ENCODE assay signal across 3 cellular contexts in genomic region chr14:30528119-30528518, GRCh38.
TF ChIP-seq lines count a peak whose summit lies in the region.

No MANE protein-coding gene starts in this region.

TF ChIP-seq in SK-N-SH, 30 proteins besides CTCF, POLR2A, EP300 and RAD21:
- TF ChIP-seq REST (IDR thresholded peaks at IDR 0.05; ENCODE audit: low read depth, low read length) = peak; percentile 86
- no peak for TF ChIP-seq RXRA (IDR thresholded peaks at IDR 0.05; ENCODE audit: borderline replicate concordance, low read depth)
- TF ChIP-seq TEAD4 (IDR thresholded peaks at IDR 0.05; ENCODE audit: borderline replicate concordance, insufficient read depth) = no peak

TF ChIP-seq in SK-N-SH treated with all-trans-retinoic acid at 6 μM for 48 hours, 23 proteins besides CTCF, POLR2A, EP300 and RAD21 (continued from another document):
- TF ChIP-seq, protein P1, sequence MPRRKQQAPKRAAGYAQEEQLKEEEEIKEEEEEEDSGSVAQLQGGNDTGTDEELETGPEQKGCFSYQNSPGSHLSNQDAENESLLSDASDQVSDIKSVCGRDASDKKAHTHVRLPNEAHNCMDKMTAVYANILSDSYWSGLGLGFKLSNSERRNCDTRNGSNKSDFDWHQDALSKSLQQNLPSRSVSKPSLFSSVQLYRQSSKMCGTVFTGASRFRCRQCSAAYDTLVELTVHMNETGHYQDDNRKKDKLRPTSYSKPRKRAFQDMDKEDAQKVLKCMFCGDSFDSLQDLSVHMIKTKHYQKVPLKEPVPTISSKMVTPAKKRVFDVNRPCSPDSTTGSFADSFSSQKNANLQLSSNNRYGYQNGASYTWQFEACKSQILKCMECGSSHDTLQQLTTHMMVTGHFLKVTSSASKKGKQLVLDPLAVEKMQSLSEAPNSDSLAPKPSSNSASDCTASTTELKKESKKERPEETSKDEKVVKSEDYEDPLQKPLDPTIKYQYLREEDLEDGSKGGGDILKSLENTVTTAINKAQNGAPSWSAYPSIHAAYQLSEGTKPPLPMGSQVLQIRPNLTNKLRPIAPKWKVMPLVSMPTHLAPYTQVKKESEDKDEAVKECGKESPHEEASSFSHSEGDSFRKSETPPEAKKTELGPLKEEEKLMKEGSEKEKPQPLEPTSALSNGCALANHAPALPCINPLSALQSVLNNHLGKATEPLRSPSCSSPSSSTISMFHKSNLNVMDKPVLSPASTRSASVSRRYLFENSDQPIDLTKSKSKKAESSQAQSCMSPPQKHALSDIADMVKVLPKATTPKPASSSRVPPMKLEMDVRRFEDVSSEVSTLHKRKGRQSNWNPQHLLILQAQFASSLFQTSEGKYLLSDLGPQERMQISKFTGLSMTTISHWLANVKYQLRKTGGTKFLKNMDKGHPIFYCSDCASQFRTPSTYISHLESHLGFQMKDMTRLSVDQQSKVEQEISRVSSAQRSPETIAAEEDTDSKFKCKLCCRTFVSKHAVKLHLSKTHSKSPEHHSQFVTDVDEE (CRISPR knock-in tag; IDR thresholded peaks at IDR 0.05) = no peak
TF ChIP-seq in SK-N-SH treated with all-trans-retinoic acid at 6 μM for 48 hours: peak in this region for 0.

TF ChIP-seq in WTC11, 78 proteins besides CTCF, POLR2A, EP300 and RAD21 (continued from another document):
- no peak for TF ChIP-seq ZNF138 (CRISPR knock-in tag; conservative IDR thresholded peaks at IDR 0.05)
- TF ChIP-seq MYBL2 (CRISPR knock-in tag; IDR thresholded peaks at IDR 0.05) = no peak
- TF ChIP-seq GRHL2 (CRISPR knock-in tag; IDR thresholded peaks at IDR 0.05; ENCODE audit: insufficient replicate concordance, severe bottlenecking) = no peak
- no peak for TF ChIP-seq TEAD4 (CRISPR knock-in tag; IDR thresholded peaks at IDR 0.05)
- TF ChIP-seq ATF1 (CRISPR knock-in tag; IDR thresholded peaks at IDR 0.05) = no peak
- no peak for TF ChIP-seq ZNF121 (CRISPR knock-in tag; IDR thresholded peaks at IDR 0.05)
